Comparison of ENCODE assay signal across 25 cellular contexts in the genomic region with DNA sequence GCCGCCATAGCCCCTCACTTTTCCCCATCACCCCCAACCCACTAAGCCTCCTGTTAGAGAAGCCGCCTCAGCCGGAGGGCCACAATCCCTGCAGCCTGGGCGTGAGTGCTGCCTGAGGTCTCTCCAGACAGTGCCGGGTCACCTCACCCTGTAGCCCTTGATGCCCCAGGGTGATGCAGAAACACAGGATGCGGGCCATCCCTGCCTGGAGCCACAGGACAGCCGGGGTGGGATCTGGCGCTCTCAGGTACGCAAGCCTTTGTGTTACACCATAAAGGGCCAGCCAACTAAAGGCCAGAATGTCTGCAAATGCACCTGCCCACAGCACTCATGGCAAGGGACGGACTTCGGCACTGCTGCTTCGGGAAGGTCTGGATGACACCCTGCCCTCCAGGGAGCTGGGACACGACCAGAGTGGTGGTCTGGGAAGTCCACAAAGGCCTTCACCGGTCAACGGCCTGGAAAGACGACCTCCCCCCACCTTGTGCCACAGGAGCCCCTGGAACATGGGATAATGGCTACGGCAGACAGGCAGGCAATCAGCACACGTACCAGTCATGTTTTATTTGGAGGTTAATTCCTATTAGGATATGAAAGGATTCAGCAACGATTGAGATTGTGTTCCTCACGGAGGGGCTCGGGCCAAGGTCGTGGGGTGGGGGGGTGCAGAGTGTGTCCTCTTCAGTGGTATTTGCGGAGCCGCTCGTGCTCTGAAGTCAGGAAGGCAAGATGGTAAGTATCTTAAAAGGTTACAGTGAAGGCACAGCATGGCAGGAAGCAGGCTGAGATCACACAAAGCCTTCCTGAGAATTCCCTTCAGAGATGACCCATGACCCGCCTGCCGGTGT. TPM values are rescaled to one million over a fixed set of nuclear protein-coding genes. Genes with fewer than 3 reads are reported as not detected.
DNase-seq lines count a peak whose midpoint lies in the region; TF ChIP-seq lines count a peak whose summit lies in the region.
"Had no signal": no experiment of that assay in that cellular context is flagged by ENCODE, and none has a peak within 500 bp of the region (broad histone marks: within the 10 kb centered on the region; RNA-seq: fewer than 3 reads in every experiment).

No MANE protein-coding gene starts in this region.

- H3K79me1 ChIP-seq in neuronal stem cell (ENCODE audit: low read depth, low read length) = peaks cover 12% of the 10 kb centered on the region

- peaks cover 8% of the 10 kb centered on the region for H3K4me1 Mint-ChIP-seq in chondrocyte (ENCODE audit: low read depth)
- peaks cover 12% of the 10 kb centered on the region for H3K4me1 Mint-ChIP-seq in activated T-helper 2 cell treated with anti-CD3 and anti-CD28 coated beads, Interferon-gamma antibody, Interleukin-2, Interleukin-4, amounts not matched to agents 10 μg/mL and 5 μg/mL and 100 μg/mL, durations not matched to agents 14 hours and 24 hours and 36 hours (ENCODE audit: low read depth)

- WGBS in neuronal stem cell (ENCODE audit: extremely low coverage in 2 of 2, insufficient read length in 2 of 2, insufficient replicate concordance in 1 of 2), 2 donors = no CpG with 5 or more reads among the region's 27 CpGs
- 84% methylated on average over 23 of the region's 27 CpGs for WGBS in suprapubic skin

- H3K4me2 ChIP-seq in neuronal stem cell (ENCODE audit: insufficient read depth, low read length, poor library complexity, severe bottlenecking) = no peak overlapping the region

- peaks cover 14% of the 10 kb centered on the region for H3K36me3 Mint-ChIP-seq in chondrocyte (ENCODE audit: low read depth)
- H3K36me3 Mint-ChIP-seq in activated T-helper 2 cell treated with anti-CD3 and anti-CD28 coated beads, Interferon-gamma antibody, Interleukin-2, Interleukin-4, amounts not matched to agents 10 μg/mL and 5 μg/mL and 100 μg/mL, durations not matched to agents 14 hours and 24 hours and 36 hours (ENCODE audit: low read depth) = peaks cover 69% of the 10 kb centered on the region

- no peak for TF ChIP-seq CTCF in chondrocyte (IDR thresholded peaks at IDR 0.05)
- TF ChIP-seq CTCF in suprapubic skin (IDR thresholded peaks at IDR 0.05) = no peak

- TF ChIP-seq POLR2A in GM15510 (IDR thresholded peaks at IDR 0.05; ENCODE audit: borderline replicate concordance, extremely low read depth, insufficient read length) = peak; percentile 9
- TF ChIP-seq POLR2A in suprapubic skin (IDR thresholded peaks at IDR 0.05) = no peak

- no peak overlapping the region for H3K14ac ChIP-seq in neuronal stem cell (ENCODE audit: low read length)

- H3K27ac ChIP-seq in neuronal stem cell (replicated peaks; ENCODE audit: low read length) (no peak overlapping the region), suprapubic skin (no peak overlapping the region)
- H3K27ac ChIP-seq: brain microvascular endothelial cell, colonic mucosa, left lung, prostate gland, skin epidermis, transverse colon had no signal

- H3K4me3 Mint-ChIP-seq in chondrocyte (ENCODE audit: unreplicated experiment) = no peak overlapping the region
- no peak overlapping the region for H3K4me3 Mint-ChIP-seq in activated T-helper 2 cell treated with anti-CD3 and anti-CD28 coated beads, Interferon-gamma antibody, Interleukin-2, Interleukin-4, amounts not matched to agents 10 μg/mL and 5 μg/mL and 100 μg/mL, durations not matched to agents 14 hours and 24 hours and 36 hours (ENCODE audit: low read depth)
- H3K4me3 Mint-ChIP-seq: activated CD8-positive, alpha-beta memory T cell treated with anti-CD3 and anti-CD28 coated beads, Interleukin-2, amount 10 ng/mL, durations not matched to agents 7 days and 5 days; activated naive CD8-positive, alpha-beta T cell treated with anti-CD3 and anti-CD28 coated beads, Interleukin-2, amount 50 U/mL, for 24 hours; activated T-helper 17 cell treated with anti-CD3 and anti-CD28 coated beads, Interleukin-2, amount 50 U/mL, for 72 hours; stimulated activated naive CD8-positive, alpha-beta T cell treated with anti-CD3 and anti-CD28 coated beads, Interleukin-15, amount 100 ng/mL, for 72 hours; T-cell had no signal

- H3K4ac ChIP-seq in neuronal stem cell (ENCODE audit: low read length) = no peak overlapping the region

- peak overlapping the region; percentile 27 for H3K27ac Mint-ChIP-seq in chondrocyte (ENCODE audit: unreplicated experiment)
- no peak overlapping the region for H3K27ac Mint-ChIP-seq in activated T-helper 2 cell treated with anti-CD3 and anti-CD28 coated beads, Interferon-gamma antibody, Interleukin-2, Interleukin-4, amounts not matched to agents 10 μg/mL and 5 μg/mL and 100 μg/mL, durations not matched to agents 14 hours and 24 hours and 36 hours
- H3K27ac Mint-ChIP-seq: activated T-helper 17 cell treated with anti-CD3 and anti-CD28 coated beads, Interleukin-2, amount 50 U/mL, for 72 hours; stimulated activated naive CD8-positive, alpha-beta T cell treated with anti-CD3 and anti-CD28 coated beads, Interleukin-15, amount 100 ng/mL, for 72 hours; T-cell had no signal

- H3K27me3 ChIP-seq in neuronal stem cell (ENCODE audit: control insufficient read depth in 3 of 3, insufficient read depth in 3 of 3, low read depth in 1 of 3, low read length in 3 of 3) = no peaks in the 10 kb centered on the region
- H3K27me3 ChIP-seq in suprapubic skin = no peaks in the 10 kb centered on the region
- H3K27me3 ChIP-seq: brain microvascular endothelial cell, colonic mucosa, left lung, transverse colon had no signal

- H3K4me3 ChIP-seq in neuronal stem cell (ENCODE audit: low read length in 2 of 2) = no peak overlapping the region
- H3K4me3 ChIP-seq in suprapubic skin = no peak overlapping the region
- H3K4me3 ChIP-seq: colonic mucosa, HAP-1, left lung, prostate gland, skin epidermis, transverse colon had no signal

- H3K4me1 ChIP-seq in neuronal stem cell (ENCODE audit: control insufficient read depth in 2 of 2, insufficient read depth in 1 of 2, low read depth in 1 of 2, low read length in 2 of 2) (no peaks in the 10 kb centered on the region), suprapubic skin (peaks cover 25% of the 10 kb centered on the region)
- H3K4me1 ChIP-seq: colonic mucosa, HAP-1 had no signal

- H2AFZ ChIP-seq in neuronal stem cell (ENCODE audit: low read length) = no peak overlapping the region

- H3K36me3 ChIP-seq in neuronal stem cell (replicated peaks in 1 of 2; ENCODE audit: control insufficient read depth in 2 of 2, insufficient read depth in 2 of 2, low read length in 2 of 2) = peaks cover 59 to 87% of the 10 kb centered on the region in 2 donors
- peaks cover 73% of the 10 kb centered on the region for H3K36me3 ChIP-seq in suprapubic skin

- H2BK120ac ChIP-seq in neuronal stem cell (ENCODE audit: low read depth, low read length) = no peak overlapping the region

- no peak for DNase-seq in chondrocyte (ENCODE audit: low spot score)
- no peak for DNase-seq in neuronal stem cell (ENCODE audit: low spot score)
- DNase-seq in suprapubic skin (ENCODE audit: low spot score in 2 of 2) = no peak
- no peak for DNase-seq in activated T-helper 2 cell treated with anti-CD3 and anti-CD28 coated beads, Interferon-gamma antibody, Interleukin-2, Interleukin-4, amounts not matched to agents 10 μg/mL and 5 μg/mL and 100 μg/mL, durations not matched to agents 14 hours and 24 hours and 36 hours (ENCODE audit: low spot score)
- DNase-seq: activated CD4-positive, alpha-beta T cell treated with anti-CD3 and anti-CD28 coated beads for 4 hours; activated CD8-positive, alpha-beta memory T cell treated with anti-CD3 and anti-CD28 coated beads, Interleukin-2, amount 10 ng/mL, durations not matched to agents 7 days and 5 days; activated naive CD8-positive, alpha-beta T cell treated with anti-CD3 and anti-CD28 coated beads, Interleukin-2, amount 50 U/mL, for 24 hours; brain microvascular endothelial cell; colonic mucosa; COR-L47; head of caudate nucleus; KBM-7; NCI-H146; NCI-H748 treated with DMSO at 0.1 percent for 48 hours; Right ventricle myocardium superior; stimulated activated CD4-positive, alpha-beta T cell treated with anti-CD3 and anti-CD28 coated beads, Interleukin-2, amount 100 ng/mL, for 48 hours; stimulated activated naive CD8-positive, alpha-beta T cell treated with anti-CD3 and anti-CD28 coated beads, Interleukin-15, amount 100 ng/mL, for 72 hours; T-cell; transverse colon had no signal

- no peaks in the 10 kb centered on the region for H3K9me3 Mint-ChIP-seq in chondrocyte (ENCODE audit: low read depth)
- H3K9me3 Mint-ChIP-seq in activated T-helper 2 cell treated with anti-CD3 and anti-CD28 coated beads, Interferon-gamma antibody, Interleukin-2, Interleukin-4, amounts not matched to agents 10 μg/mL and 5 μg/mL and 100 μg/mL, durations not matched to agents 14 hours and 24 hours and 36 hours = no peaks in the 10 kb centered on the region
- H3K9me3 Mint-ChIP-seq: activated naive CD8-positive, alpha-beta T cell treated with anti-CD3 and anti-CD28 coated beads, Interleukin-2, amount 50 U/mL, for 24 hours; activated T-helper 17 cell treated with anti-CD3 and anti-CD28 coated beads, Interleukin-2, amount 50 U/mL, for 72 hours; stimulated activated naive CD8-positive, alpha-beta T cell treated with anti-CD3 and anti-CD28 coated beads, Interleukin-15, amount 100 ng/mL, for 72 hours; T-cell had no signal

- H3K27me3 Mint-ChIP-seq in chondrocyte (ENCODE audit: low read depth) = no peaks in the 10 kb centered on the region
- no peaks in the 10 kb centered on the region for H3K27me3 Mint-ChIP-seq in activated T-helper 2 cell treated with anti-CD3 and anti-CD28 coated beads, Interferon-gamma antibody, Interleukin-2, Interleukin-4, amounts not matched to agents 10 μg/mL and 5 μg/mL and 100 μg/mL, durations not matched to agents 14 hours and 24 hours and 36 hours (ENCODE audit: low read depth)
- H3K27me3 Mint-ChIP-seq: activated CD8-positive, alpha-beta memory T cell treated with anti-CD3 and anti-CD28 coated beads, Interleukin-2, amount 10 ng/mL, durations not matched to agents 7 days and 5 days; activated naive CD8-positive, alpha-beta T cell treated with anti-CD3 and anti-CD28 coated beads, Interleukin-2, amount 50 U/mL, for 24 hours; activated T-helper 17 cell treated with anti-CD3 and anti-CD28 coated beads, Interleukin-2, amount 50 U/mL, for 72 hours; stimulated activated naive CD8-positive, alpha-beta T cell treated with anti-CD3 and anti-CD28 coated beads, Interleukin-15, amount 100 ng/mL, for 72 hours; T-cell had no signal

- no peak overlapping the region for H4K91ac ChIP-seq in neuronal stem cell (ENCODE audit: low read depth, low read length, poor library complexity)

- H3K9me3 ChIP-seq in neuronal stem cell (replicated peaks in 1 of 2; ENCODE audit: control insufficient read depth in 2 of 2, insufficient read depth in 1 of 2, low read depth in 1 of 2, low read length in 2 of 2) (peaks cover 0 to 5% of the 10 kb centered on the region in 2 donors), suprapubic skin (no peaks in the 10 kb centered on the region)
- H3K9me3 ChIP-seq: colonic mucosa, HAP-1, left lung, prostate gland, transverse colon had no signal

- peak overlapping the region; percentile 25 for H3K9ac ChIP-seq in neuronal stem cell (ENCODE audit: low read depth, low read length, poor library complexity)

- no peak for TF ChIP-seq EP300 in suprapubic skin (IDR thresholded peaks at IDR 0.05)

- intact Hi-C loops in activated T-helper 2 cell treated with anti-CD3 and anti-CD28 coated beads, Interferon-gamma antibody, Interleukin-2, Interleukin-4, amounts not matched to agents 10 μg/mL and 5 μg/mL and 100 μg/mL, durations not matched to agents 14 hours and 24 hours and 36 hours (cut with micrococcal nuclease) = no loop called here

- peak overlapping the region; percentile 6 for H3K23ac ChIP-seq in neuronal stem cell (ENCODE audit: low read depth, low read length, poor library complexity)

- no peak overlapping the region for H2BK15ac ChIP-seq in neuronal stem cell (ENCODE audit: low read length)

- no peak overlapping the region for H2AK5ac ChIP-seq in neuronal stem cell (ENCODE audit: low read depth, low read length)

- H3K18ac ChIP-seq in neuronal stem cell (ENCODE audit: low read length) = no peak overlapping the region

- H2BK5ac ChIP-seq in neuronal stem cell (ENCODE audit: low read length) = no peak overlapping the region

- H2BK12ac ChIP-seq in neuronal stem cell (ENCODE audit: low read length) = no peak overlapping the region

- no peak overlapping the region for H4K8ac ChIP-seq in neuronal stem cell (ENCODE audit: low read depth, low read length)

RNA-seq across cellular contexts. Expression of gene ATP5MF, which starts 8.1 kb away (rescaled TPM):
- total RNA-seq in chondrocyte = 225 to 264 TPM (median 239 TPM) in 3 replicates
- polyA plus RNA-seq in neuronal stem cell (2013, experiment 1 of 2) = 640 TPM
- 634 TPM for polyA plus RNA-seq in neuronal stem cell (2013, experiment 2 of 2)
- 100 to 1,000 TPM; 463 to 798 (median 745) TPM for total RNA-seq in suprapubic skin
- total RNA-seq in activated T-helper 2 cell treated with anti-CD3 and anti-CD28 coated beads, Interferon-gamma antibody, Interleukin-2, Interleukin-4, amounts not matched to agents 10 μg/mL and 5 μg/mL and 100 μg/mL, durations not matched to agents 14 hours and 24 hours and 36 hours = 405 and 429 TPM in 2 replicates

RNA-seq across cellular contexts. Expression of gene ZNF789, which starts 14.8 kb away (rescaled TPM):
- total RNA-seq in chondrocyte (7.3 to 15.2 TPM (median 10.0 TPM) in 3 replicates), suprapubic skin (10 to 100 TPM in 1 of 4 donors, 1 to 10 TPM in 3; 4.4 to 16.3 (median 5.3) TPM)
- 9.5 TPM for polyA plus RNA-seq in neuronal stem cell (2013, experiment 1 of 2)
- 10.7 TPM for polyA plus RNA-seq in neuronal stem cell (2013, experiment 2 of 2)
- total RNA-seq in activated T-helper 2 cell treated with anti-CD3 and anti-CD28 coated beads, Interferon-gamma antibody, Interleukin-2, Interleukin-4, amounts not matched to agents 10 μg/mL and 5 μg/mL and 100 μg/mL, durations not matched to agents 14 hours and 24 hours and 36 hours = 23.2 and 24.3 TPM in 2 replicates

RNA-seq across cellular contexts. Expression of gene CPSF4, which starts 19.1 kb away (rescaled TPM):
- total RNA-seq in chondrocyte (25.4 to 36.6 TPM (median 29.0 TPM) in 3 replicates), suprapubic skin (10 to 100 TPM; 35.0 to 59.9 (median 41.7) TPM)
- 67.4 TPM for polyA plus RNA-seq in neuronal stem cell (2013, experiment 1 of 2)
- polyA plus RNA-seq in neuronal stem cell (2013, experiment 2 of 2) = 65.7 TPM
- total RNA-seq in activated T-helper 2 cell treated with anti-CD3 and anti-CD28 coated beads, Interferon-gamma antibody, Interleukin-2, Interleukin-4, amounts not matched to agents 10 μg/mL and 5 μg/mL and 100 μg/mL, durations not matched to agents 14 hours and 24 hours and 36 hours = 88.4 and 89.9 TPM in 2 replicates

RNA-seq across cellular contexts. Expression of gene PTCD1, which starts 19.3 kb away (rescaled TPM):
- total RNA-seq in chondrocyte = 4.4 to 5.8 TPM (median 5.4 TPM) in 3 replicates
- 4.5 TPM for polyA plus RNA-seq in neuronal stem cell (2013, experiment 1 of 2)
- polyA plus RNA-seq in neuronal stem cell (2013, experiment 2 of 2) = 4.8 TPM
- total RNA-seq in suprapubic skin = 10 to 100 TPM in 2 of 4 donors, 1 to 10 TPM in 2; 7.7 to 14.8 (median 10.7) TPM
- total RNA-seq in activated T-helper 2 cell treated with anti-CD3 and anti-CD28 coated beads, Interferon-gamma antibody, Interleukin-2, Interleukin-4, amounts not matched to agents 10 μg/mL and 5 μg/mL and 100 μg/mL, durations not matched to agents 14 hours and 24 hours and 36 hours = 8.1 and 10.4 TPM in 2 replicates

RNA-seq across cellular contexts. Expression of gene ZNF394, which starts 42.2 kb away (rescaled TPM):
- total RNA-seq in chondrocyte (13.9 to 21.2 TPM (median 15.7 TPM) in 3 replicates), suprapubic skin (10 to 100 TPM; 39.4 to 63.2 (median 53.9) TPM)
- polyA plus RNA-seq in neuronal stem cell (2013, experiment 1 of 2) = 7.7 TPM
- 7.6 TPM for polyA plus RNA-seq in neuronal stem cell (2013, experiment 2 of 2)
- 36.4 and 40.7 TPM in 2 replicates for total RNA-seq in activated T-helper 2 cell treated with anti-CD3 and anti-CD28 coated beads, Interferon-gamma antibody, Interleukin-2, Interleukin-4, amounts not matched to agents 10 μg/mL and 5 μg/mL and 100 μg/mL, durations not matched to agents 14 hours and 24 hours and 36 hours
